ENCODE assay signal across 13 cellular contexts in the genomic region with DNA sequence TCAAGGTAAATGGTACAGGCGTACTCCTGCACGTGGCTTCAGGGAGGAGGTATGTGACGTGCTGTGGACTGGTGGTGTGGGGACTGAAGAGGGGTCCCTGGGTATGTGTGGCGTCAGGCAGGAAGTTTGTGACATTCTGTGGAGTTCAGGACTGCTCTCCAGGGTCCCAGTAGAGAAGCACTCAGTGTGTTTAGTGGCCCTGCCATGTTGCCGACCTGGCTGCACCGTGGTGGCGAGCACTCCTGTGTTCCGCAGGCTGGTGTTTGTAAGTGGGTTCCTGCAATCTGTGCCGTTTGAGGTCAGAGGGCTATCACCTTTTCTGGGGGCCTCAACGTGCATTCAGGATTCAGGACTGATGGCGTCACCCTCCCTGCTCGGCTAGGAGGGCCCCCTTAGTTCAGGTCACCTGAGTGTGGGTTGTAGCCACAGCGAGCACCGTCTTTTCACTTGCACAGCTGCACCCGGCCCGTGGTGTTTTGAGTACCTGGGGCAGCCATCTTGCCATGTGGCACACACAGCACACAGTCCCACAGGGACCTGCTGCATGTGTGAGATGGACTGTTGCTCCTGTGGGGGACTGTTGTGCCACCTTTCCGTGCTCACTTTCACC. TPM values are rescaled to one million over a fixed set of nuclear protein-coding genes. Genes with fewer than 3 reads are reported as not detected.
DNase-seq lines count a peak whose midpoint lies in the region; ATAC-seq and TF ChIP-seq lines count a peak whose summit lies in the region.
"Had no signal": no experiment of that assay in that cellular context is flagged by ENCODE, and none has a peak within 500 bp of the region (broad histone marks: within the 10 kb centered on the region; RNA-seq: fewer than 3 reads in every experiment).

No MANE protein-coding gene starts in this region.

- no peaks in the 10 kb centered on the region for H3K9me3 Mint-ChIP-seq in activated naive CD4-positive, alpha-beta T cell treated with anti-CD3 and anti-CD28 coated beads, Interleukin-2, amount 10 ng/mL, durations not matched to agents 7 days and 5 days
- H3K9me3 Mint-ChIP-seq in activated naive CD4-positive, alpha-beta T cell treated with anti-CD3 and anti-CD28 coated beads for 36 hours = peaks cover 5% of the 10 kb centered on the region
- peaks cover 3% of the 10 kb centered on the region for H3K9me3 Mint-ChIP-seq in activated CD4-positive, alpha-beta memory T cell treated with anti-CD3 and anti-CD28 coated beads for 36 hours
- H3K9me3 Mint-ChIP-seq: nephron progenitor cell had no signal

- H4K20me1 ChIP-seq in GM23248 (ENCODE audit: insufficient read depth) = 0 out of 2 replicates have a peak, but pooled peaks cover 13% of the 10 kb centered on the region

- peak overlapping the region; percentile 39 for H3K4me3 Mint-ChIP-seq in activated naive CD4-positive, alpha-beta T cell treated with anti-CD3 and anti-CD28 coated beads, Interleukin-2, amount 10 ng/mL, durations not matched to agents 7 days and 5 days
- H3K4me3 Mint-ChIP-seq in activated naive CD4-positive, alpha-beta T cell treated with anti-CD3 and anti-CD28 coated beads for 36 hours = no peak overlapping the region
- H3K4me3 Mint-ChIP-seq in activated CD4-positive, alpha-beta memory T cell treated with anti-CD3 and anti-CD28 coated beads for 36 hours = no peak overlapping the region
- H3K4me3 Mint-ChIP-seq: nephron progenitor cell had no signal

- no peak overlapping the region for H3K4me3 ChIP-seq in muscle layer of colon (ENCODE audit: low read depth in 1 of 2, low read length in 2 of 2)
- H3K4me3 ChIP-seq in transverse colon = no peak overlapping the region
- H3K4me3 ChIP-seq in GM23248 = no peak overlapping the region

- H3K36me3 ChIP-seq in muscle layer of colon (ENCODE audit: insufficient read depth, low read length) (peaks cover 24% of the 10 kb centered on the region), transverse colon (no peaks in the 10 kb centered on the region), GM23248 (ENCODE audit: low read depth) (peaks cover 10% of the 10 kb centered on the region; the same call in 1 of the 2 replicates)

- no peaks in the 10 kb centered on the region for H3K27me3 Mint-ChIP-seq in activated naive CD4-positive, alpha-beta T cell treated with anti-CD3 and anti-CD28 coated beads, Interleukin-2, amount 10 ng/mL, durations not matched to agents 7 days and 5 days
- no peaks in the 10 kb centered on the region for H3K27me3 Mint-ChIP-seq in activated naive CD4-positive, alpha-beta T cell treated with anti-CD3 and anti-CD28 coated beads for 36 hours (ENCODE audit: low read depth)
- H3K27me3 Mint-ChIP-seq in activated CD4-positive, alpha-beta memory T cell treated with anti-CD3 and anti-CD28 coated beads for 36 hours = no peaks in the 10 kb centered on the region

- no peak for DNase-seq in activated naive CD4-positive, alpha-beta T cell treated with anti-CD3 and anti-CD28 coated beads, Interleukin-2, amount 10 ng/mL, durations not matched to agents 7 days and 5 days
- no peak for DNase-seq in activated naive CD4-positive, alpha-beta T cell treated with anti-CD3 and anti-CD28 coated beads for 36 hours
- DNase-seq in activated CD4-positive, alpha-beta memory T cell treated with anti-CD3 and anti-CD28 coated beads for 36 hours = no peak
- DNase-seq in transverse colon (no peak), GM23248 (no peak), DMS 273 treated with DMSO at 0.1 percent for 48 hours (lab: John Stamatoyannopoulos, UW) (no peak)

- in situ Hi-C loops in transverse colon (cut with MboI; ENCODE audit: low pct_ligation_motif_present in 1 of 4, low pct_unique_long_range_greater_than_20kb in 1 of 4, low sequenced_read_pairs in 3 of 4) (loop anchor here in 3 of 4 donors (10.0 to 25.0 kb wide), 3 partner anchors 173 to 193 kb away; a partner anchor contains a TSS), GM23248 (cut with MboI) (loop anchor here (10.0 kb wide), 1 partner anchor 193 kb away; no protein-coding TSS in a partner anchor)

- no peak overlapping the region for H2AFZ ChIP-seq in GM23248

- peaks cover 55% of the 10 kb centered on the region for H3K36me3 Mint-ChIP-seq in activated naive CD4-positive, alpha-beta T cell treated with anti-CD3 and anti-CD28 coated beads, Interleukin-2, amount 10 ng/mL, durations not matched to agents 7 days and 5 days
- H3K36me3 Mint-ChIP-seq in activated naive CD4-positive, alpha-beta T cell treated with anti-CD3 and anti-CD28 coated beads for 36 hours (ENCODE audit: low read depth) = peaks cover 32% of the 10 kb centered on the region
- peaks cover 52% of the 10 kb centered on the region for H3K36me3 Mint-ChIP-seq in activated CD4-positive, alpha-beta memory T cell treated with anti-CD3 and anti-CD28 coated beads for 36 hours

- no peak for ATAC-seq in GM19395 (IDR thresholded peaks at IDR 0.05; ENCODE audit: unreplicated experiment)

- H3K4me2 ChIP-seq in GM23248 (ENCODE audit: unreplicated experiment) = no peak overlapping the region
- H3K4me2 ChIP-seq: SK-N-SH had no signal

- no peak for TF ChIP-seq POLR2A in transverse colon (IDR thresholded peaks at IDR 0.05)

- TF ChIP-seq CTCF in transverse colon (IDR thresholded peaks at IDR 0.05) = no peak

- H3F3A ChIP-seq in GM23248 (ENCODE audit: insufficient read depth) = peaks cover 31% of the 10 kb centered on the region

- 77 to 90% methylated on average over 2 to 17 of the region's 17 CpGs for WGBS in transverse colon (ENCODE audit: low coverage in 1 of 2), 2 donors
- WGBS in GM23248 (ENCODE audit: low coverage in 1 of 2, low lambda C conversion rate in 2 of 2, missing lambda C conversion rate in 2 of 2), 2 experiments = 81 to 84% methylated on average over 17 of the region's 17 CpGs

- no peaks in the 10 kb centered on the region for H3K9me2 ChIP-seq in GM23248 (ENCODE audit: insufficient read depth)
- H3K9me2 ChIP-seq: SK-N-SH had no signal

- POLR2A ChIA-PET in activated CD4-positive, alpha-beta memory T cell treated with anti-CD3 and anti-CD28 coated beads for 36 hours (lab: Charles Lee) = no interaction called here

- CTCF ChIA-PET in activated naive CD4-positive, alpha-beta T cell treated with anti-CD3 and anti-CD28 coated beads, Interleukin-2, amount 10 ng/mL, durations not matched to agents 7 days and 5 days (lab: Charles Lee) = interaction anchor here (0.7 to 2.3 kb wide), 14 partner anchors 8 to 281 kb away, joined by 3 to 13 read pairs (median 4); no protein-coding TSS in a partner anchor
- CTCF ChIA-PET in activated naive CD4-positive, alpha-beta T cell treated with anti-CD3 and anti-CD28 coated beads for 36 hours (lab: Charles Lee) = interaction anchor here (1.2 to 3.7 kb wide), 5 partner anchors 9 to 194 kb away, joined by 3 to 21 read pairs (median 6); a partner anchor contains a TSS
- CTCF ChIA-PET in activated CD4-positive, alpha-beta memory T cell treated with anti-CD3 and anti-CD28 coated beads for 36 hours (lab: Charles Lee) = interaction anchor here (0.6 to 7.7 kb wide), 20 partner anchors 10 to 405 kb away, joined by 3 to 106 read pairs (median 4); a partner anchor contains a TSS

- H3K27ac ChIP-seq in muscle layer of colon (ENCODE audit: low read depth, low read length) = peak overlapping the region; percentile 57
- H3K27ac ChIP-seq in transverse colon = peak overlapping the region in 3 of 4 donors; percentile 53 to 80 (median 62)
- no peak overlapping the region for H3K27ac ChIP-seq in GM23248
- H3K27ac ChIP-seq: brain microvascular endothelial cell had no signal

- intact Hi-C loops in activated naive CD4-positive, alpha-beta T cell treated with anti-CD3 and anti-CD28 coated beads for 36 hours (cut with micrococcal nuclease) = loop anchor here (1.0 to 10.0 kb wide), 8 partner anchors 31 to 403 kb away; a partner anchor contains a TSS
- intact Hi-C loops in activated CD4-positive, alpha-beta memory T cell treated with anti-CD3 and anti-CD28 coated beads for 36 hours (cut with micrococcal nuclease) = loop anchor here (1.0 to 10.0 kb wide), 8 partner anchors 27 to 321 kb away; a partner anchor contains a TSS
- intact Hi-C loops in transverse colon (cut with DNase I; ENCODE audit: low total_unique reads) = loop anchor here (1.0 kb wide), 1 partner anchor 185 kb away; no protein-coding TSS in a partner anchor

- H3K4me1 Mint-ChIP-seq in activated naive CD4-positive, alpha-beta T cell treated with anti-CD3 and anti-CD28 coated beads, Interleukin-2, amount 10 ng/mL, durations not matched to agents 7 days and 5 days = peaks cover 90% of the 10 kb centered on the region
- H3K4me1 Mint-ChIP-seq in activated naive CD4-positive, alpha-beta T cell treated with anti-CD3 and anti-CD28 coated beads for 36 hours (ENCODE audit: low read depth) = peaks cover 86% of the 10 kb centered on the region
- H3K4me1 Mint-ChIP-seq in activated CD4-positive, alpha-beta memory T cell treated with anti-CD3 and anti-CD28 coated beads for 36 hours (ENCODE audit: low read depth) = peaks cover 98% of the 10 kb centered on the region
- H3K4me1 Mint-ChIP-seq: nephron progenitor cell had no signal

- H3K27me3 ChIP-seq in muscle layer of colon (ENCODE audit: control insufficient read depth in 1 of 2, insufficient read depth in 2 of 2, low read length in 2 of 2) (no peaks in the 10 kb centered on the region), transverse colon (no peaks in the 10 kb centered on the region), GM23248 (replicated peaks; ENCODE audit: insufficient read depth) (no peaks in the 10 kb centered on the region)
- H3K27me3 ChIP-seq: brain microvascular endothelial cell had no signal

- H3K9ac ChIP-seq in muscle layer of colon (ENCODE audit: low read length) (no peak overlapping the region), GM23248 (no peak overlapping the region; the same call in 1 of the 2 replicates)
- H3K9ac ChIP-seq: SK-N-SH had no signal

- H3K4me1 ChIP-seq in muscle layer of colon (ENCODE audit: insufficient read depth, low read length) (peaks cover 51% of the 10 kb centered on the region), transverse colon (peaks cover 13 to 30% (median 25%) of the 10 kb centered on the region in 4 donors), GM23248 (ENCODE audit: insufficient read depth) (peaks cover 37% of the 10 kb centered on the region)

- peak overlapping the region; percentile 93 for H3K27ac Mint-ChIP-seq in activated naive CD4-positive, alpha-beta T cell treated with anti-CD3 and anti-CD28 coated beads, Interleukin-2, amount 10 ng/mL, durations not matched to agents 7 days and 5 days
- no peak overlapping the region for H3K27ac Mint-ChIP-seq in activated naive CD4-positive, alpha-beta T cell treated with anti-CD3 and anti-CD28 coated beads for 36 hours
- H3K27ac Mint-ChIP-seq in activated CD4-positive, alpha-beta memory T cell treated with anti-CD3 and anti-CD28 coated beads for 36 hours = peak overlapping the region; percentile 56
- H3K27ac Mint-ChIP-seq: nephron progenitor cell had no signal

- H3K79me2 ChIP-seq in GM23248 (ENCODE audit: insufficient read depth) = peaks cover 31% of the 10 kb centered on the region

- H3K9me3 ChIP-seq in muscle layer of colon (ENCODE audit: low read length) = no peaks in the 10 kb centered on the region
- H3K9me3 ChIP-seq in transverse colon = no peaks in the 10 kb centered on the region
- H3K9me3 ChIP-seq in GM23248 (ENCODE audit: low read depth) = no peaks in the 10 kb centered on the region
- H3K9me3 ChIP-seq: SK-N-SH had no signal

- no peak for TF ChIP-seq EP300 in transverse colon (IDR thresholded peaks at IDR 0.05; ENCODE audit: low read depth)

RNA-seq across cellular contexts. Expression of a gene that starts 26.5 kb away (rescaled TPM):
- 10 to 100 TPM; 18.7 to 23.0 TPM for total RNA-seq in activated naive CD4-positive, alpha-beta T cell treated with anti-CD3 and anti-CD28 coated beads for 36 hours
- total RNA-seq in activated CD4-positive, alpha-beta memory T cell treated with anti-CD3 and anti-CD28 coated beads for 36 hours = 10 to 100 TPM; 30.9 to 32.5 TPM
- 10 to 100 TPM; 24.1 to 49.0 (median 38.4) TPM for total RNA-seq in transverse colon
- total RNA-seq in GM23248 (2014; rRNA removed; shearing (Covaris generic)) = 30.5 and 40.1 TPM in 2 replicates
- 29.3 and 32.6 TPM in 2 replicates for polyA plus RNA-seq in GM23248 (2016; fragmentation: Nextera tagmentation; extraction: Ambion mirVana)

RNA-seq across cellular contexts. Expression of a gene that starts 26.6 kb away (rescaled TPM):
- total RNA-seq in activated naive CD4-positive, alpha-beta T cell treated with anti-CD3 and anti-CD28 coated beads for 36 hours = 10 to 100 TPM; 11.3 to 11.7 TPM
- 10 to 100 TPM; 15.2 to 16.1 TPM for total RNA-seq in activated CD4-positive, alpha-beta memory T cell treated with anti-CD3 and anti-CD28 coated beads for 36 hours
- total RNA-seq in transverse colon = 10 to 100 TPM in 3 of 4 donors, 1 to 10 TPM in 1; 6.8 to 52.7 (median 19.8) TPM
- 25.8 and 26.9 TPM in 2 replicates for total RNA-seq in GM23248 (2014; rRNA removed; shearing (Covaris generic))
- polyA plus RNA-seq in GM23248 (2016; fragmentation: Nextera tagmentation; extraction: Ambion mirVana) = 16.1 and 17.3 TPM in 2 replicates

RNA-seq across cellular contexts. Expression of a gene that starts 53.7 kb away (rescaled TPM):
- not detected for total RNA-seq in activated naive CD4-positive, alpha-beta T cell treated with anti-CD3 and anti-CD28 coated beads for 36 hours
- total RNA-seq in activated CD4-positive, alpha-beta memory T cell treated with anti-CD3 and anti-CD28 coated beads for 36 hours = not detected
- not detected for total RNA-seq in transverse colon
- total RNA-seq in GM23248 (2014; rRNA removed; shearing (Covaris generic)) = not detected in 2 replicates
- not detected in 2 replicates for polyA plus RNA-seq in GM23248 (2016; fragmentation: Nextera tagmentation; extraction: Ambion mirVana)
- total RNA-seq: left cardiac atrium, MCF 10A had no signal
- polyA plus RNA-seq: SK-N-SH had no signal
